Comparison of ENCODE assay signal across 21 cellular contexts in genomic region chr3:45023675-45024074, GRCh38. TPM values are rescaled to one million over a fixed set of nuclear protein-coding genes. Genes with fewer than 3 reads are reported as not detected.
DNase-seq lines count a peak whose midpoint lies in the region; ATAC-seq, FAIRE-seq and TF ChIP-seq lines count a peak whose summit lies in the region.
"Had no signal": no experiment of that assay in that cellular context is flagged by ENCODE, and none has a peak within 500 bp of the region (broad histone marks: within the 10 kb centered on the region; RNA-seq: fewer than 3 reads in every experiment).

No MANE protein-coding gene starts in this region.

- no peak overlapping the region for H3K18ac ChIP-seq in mesendoderm (ENCODE audit: low read length)

- no peak for TF ChIP-seq POLR2A in K562 (conservative IDR thresholded peaks at IDR 0.05)

- peaks cover 81% of the 10 kb centered on the region for H3K4me1 ChIP-seq in left ventricle myocardium inferior
- H3K4me1 ChIP-seq in K562 (replicated peaks in 1 of 2; ENCODE audit: control insufficient read depth in 2 of 2, insufficient read depth in 2 of 2, low read length in 2 of 2) = peaks cover 4 to 9% of the 10 kb centered on the region in 2 experiments; a peak in 3 of 5 replicates
- H3K4me1 ChIP-seq in mesendoderm (ENCODE audit: control insufficient read depth, low read depth, low read length) = peaks cover 13% of the 10 kb centered on the region

- no peak overlapping the region for H2BK5ac ChIP-seq in mesendoderm (ENCODE audit: low read length)

- H3K4me2 ChIP-seq in K562 (ENCODE audit: insufficient read depth, low read length) (no peak overlapping the region), mesendoderm (ENCODE audit: low read length) (no peak overlapping the region)
- H3K4me2 ChIP-seq: BLaER1 had no signal

- POLR2A ChIA-PET in K562 (lab: Yijun Ruan, JAX) = no interaction called here

- H4K8ac ChIP-seq in mesendoderm (ENCODE audit: low read depth, low read length) = no peak overlapping the region

- H2AFZ ChIP-seq in K562 (ENCODE audit: low read depth, low read length) = no peak overlapping the region

- H3K9ac ChIP-seq in K562 (ENCODE audit: insufficient read depth in 1 of 2, low read depth in 2 of 2, low read length in 2 of 2) = no peak overlapping the region
- H3K9ac ChIP-seq in mesendoderm (ENCODE audit: low read length) = no peak overlapping the region
- H3K9ac ChIP-seq: BLaER1 had no signal

- no peak overlapping the region for H2BK120ac ChIP-seq in mesendoderm (ENCODE audit: low read depth, low read length)

- no peak overlapping the region for H4K5ac ChIP-seq in mesendoderm (ENCODE audit: low read length)

- no peak overlapping the region for H2AK5ac ChIP-seq in mesendoderm (ENCODE audit: low read length)

- H3K9me1 ChIP-seq in K562 (ENCODE audit: control insufficient read depth, insufficient read depth, low read length) = no peaks in the 10 kb centered on the region

- no peak for TF ChIP-seq RAD21 in K562 (CRISPR knock-in tag; conservative IDR thresholded peaks at IDR 0.05 in 1 of 2, IDR thresholded peaks at IDR 0.05 in 1 of 2)

- TF ChIP-seq EP300 in K562 (IDR thresholded peaks at IDR 0.05; ENCODE audit: low read length) = no peak

- DNase-seq in left ventricle myocardium inferior (no peak), Right ventricle myocardium inferior (ENCODE audit: missing footprints) (no peak), K562 (ENCODE audit: extremely low read depth in 1 of 4, low spot score in 3 of 4) (peak in 1 of 4 experiments; percentile 44), mesendoderm (peak; percentile 95), NCI-H526 (lab: John Stamatoyannopoulos, UW) (no peak)
- DNase-seq in activated CD4-positive, alpha-beta T cell treated with anti-CD3 and anti-CD28 coated beads for 1 hour = no peak
- DNase-seq: 8988T; CD8-positive, alpha-beta T cell; COR-L47; DMS 273 treated with DMSO at 0.1 percent for 48 hours; DMS53; DND-41; EL; H9 had no signal

- ATAC-seq in Right ventricle myocardium inferior (no peak), K562 (no peak), GM21367 (IDR thresholded peaks at IDR 0.05; ENCODE audit: unreplicated experiment) (no peak)
- ATAC-seq: CD8-positive, alpha-beta T cell; GM12878 had no signal

- H3K9me3 ChIP-seq in left ventricle myocardium inferior (replicated peaks) (no peaks in the 10 kb centered on the region), K562 (replicated peaks; ENCODE audit: control insufficient read depth, insufficient read depth, low read depth, low read length) (no peaks in the 10 kb centered on the region)
- H3K9me3 ChIP-seq: BLaER1 had no signal

- intact Hi-C loops in left ventricle myocardium inferior (cut with micrococcal nuclease) = no loop called here
- intact Hi-C loops in Right ventricle myocardium inferior (cut with DNase I) = no loop called here
- intact Hi-C loops in K562 (cut with micrococcal nuclease) = loop anchor here (5.0 kb wide), 1 partner anchor 106 kb away; no protein-coding TSS in a partner anchor

- H3K27me3 ChIP-seq in left ventricle myocardium inferior (ENCODE audit: low read depth) (no peaks in the 10 kb centered on the region), K562 (ENCODE audit: control insufficient read depth in 2 of 2, insufficient read depth in 2 of 2, low read length in 2 of 2) (peaks cover 0 to 5% of the 10 kb centered on the region in 2 experiments; a peak in 2 of 5 replicates), mesendoderm (ENCODE audit: insufficient read depth, low read length, poor library complexity) (no peaks in the 10 kb centered on the region)
- H3K27me3 ChIP-seq: BLaER1 had no signal

- peak overlapping the region; percentile 93 for H3K27ac ChIP-seq in left ventricle myocardium inferior (replicated peaks)
- no peak overlapping the region for H3K27ac ChIP-seq in K562 (ENCODE audit: extremely low read depth, low read depth, low read length)
- H3K27ac ChIP-seq in mesendoderm (ENCODE audit: low read depth, low read length) = no peak overlapping the region
- H3K27ac ChIP-seq: BLaER1, HL-60 had no signal

- no peak overlapping the region for H3K4ac ChIP-seq in mesendoderm (ENCODE audit: low read depth, low read length)

- H3K4me3 ChIP-seq in left ventricle myocardium inferior = no peak overlapping the region
- no peak overlapping the region for H3K4me3 ChIP-seq in K562
- no peak overlapping the region for H3K4me3 ChIP-seq in mesendoderm (ENCODE audit: low read length)
- H3K4me3 ChIP-seq: BLaER1, GM12878 had no signal

- H4K20me1 ChIP-seq in K562 (replicated peaks; ENCODE audit: control insufficient read depth, insufficient read depth, low read length) = 0 out of 2 replicates have a peak, but pooled peaks cover 5% of the 10 kb centered on the region
- H4K20me1 ChIP-seq: BLaER1 had no signal

- no peaks in the 10 kb centered on the region for H3K36me3 ChIP-seq in left ventricle myocardium inferior
- H3K36me3 ChIP-seq in K562 (ENCODE audit: control insufficient read depth, insufficient read depth, low read length) = no peaks in the 10 kb centered on the region
- H3K36me3 ChIP-seq in mesendoderm (ENCODE audit: control insufficient read depth, insufficient read depth, low read length) = no peaks in the 10 kb centered on the region

- 21% methylated on average over 3 of the region's 3 CpGs for WGBS in K562 (ENCODE audit: insufficient coverage, low coverage, missing lambda C conversion rate)
- WGBS in mesendoderm (ENCODE audit: extremely low coverage, insufficient coverage, low lambda C conversion rate) = no CpG with 5 or more reads among the region's 3 CpGs

- TF ChIP-seq CTCF in left ventricle myocardium inferior (IDR thresholded peaks at IDR 0.05; ENCODE audit: borderline replicate concordance) (no peak), K562 (IDR thresholded peaks at IDR 0.05 in 2 of 3, conservative IDR thresholded peaks at IDR 0.05 in 1 of 3; ENCODE audit: insufficient read depth in 2 of 3, low read depth in 1 of 3, low read length in 3 of 3) (no peak)

- in situ Hi-C loops in K562 (cut with MboI) = no loop called here

- no peak for FAIRE-seq in K562 (lab: Jason Lieb, UNC)
- FAIRE-seq: GM12878, H1 had no signal

- no peak overlapping the region for H2BK15ac ChIP-seq in mesendoderm (replicated peaks; ENCODE audit: low read depth)

- H3K79me1 ChIP-seq in mesendoderm (ENCODE audit: low read length) = no peaks in the 10 kb centered on the region

- H3K56ac ChIP-seq in mesendoderm (ENCODE audit: low read length) = no peak overlapping the region

- CTCF ChIA-PET in K562 (lab: Yijun Ruan, JAX; ENCODE audit: low intra/inter-chr PET ratio) = no interaction called here

- H3K23ac ChIP-seq in mesendoderm (ENCODE audit: low read length) = no peak overlapping the region

- H3K79me2 ChIP-seq in K562 (ENCODE audit: control insufficient read depth, insufficient read depth, low read length) = no peaks in the 10 kb centered on the region
- H3K79me2 ChIP-seq in mesendoderm (ENCODE audit: control insufficient read depth, insufficient read depth, low read length) = no peaks in the 10 kb centered on the region

- BruUV-seq in K562 (replicated peaks; lab: Mats Ljungman, UMichigan) = no TSS peak

RNA-seq across cellular contexts. Expression of gene CLEC3B, which starts 2.4 kb away (rescaled TPM):
- total RNA-seq in left ventricle myocardium inferior = 80.8 TPM
- 70.8 TPM for total RNA-seq in Right ventricle myocardium inferior
- not detected in 2 replicates for total RNA-seq in K562 (2011; cell fraction: chromatin; rRNA removed; ENCODE audit: low replicate concordance)
- total RNA-seq in K562 (2011; cell fraction: nucleolus; rRNA removed) = 0.33 TPM in 1 of 2 replicates, not detected in the other
- total RNA-seq in K562 (2011; cell fraction: nucleoplasm; rRNA removed) = not detected in 2 replicates
- total RNA-seq in K562 (2014; rRNA removed) = 0.33 TPM in 1 of 2 replicates, not detected in the other
- not detected in 2 replicates for total RNA-seq in K562 (2014; rRNA removed; fragmentation: Illumina TruSeq; extraction: Trizol)
- total RNA-seq in K562 (2015; rRNA removed; fragmentation: Illumina TruSeq; extraction: Trizol) = not detected in 2 replicates
- total RNA-seq in K562 (2021) = not detected in 2 replicates
- polyA plus RNA-seq in K562 (2011; rRNA removed) = 0.19 TPM in 1 of 2 replicates, not detected in the other
- polyA plus RNA-seq in K562 (2011; cell fraction: cytosol; rRNA removed) = 0.27 TPM in 1 of 2 replicates, not detected in the other
- polyA plus RNA-seq in K562 (2011; cell fraction: nucleus; rRNA removed) = 0.41 and 0.52 TPM in 2 replicates
- polyA plus RNA-seq in K562 (2012) = 0.19 TPM in 1 of 2 replicates, not detected in the other
- not detected in 2 replicates for polyA plus RNA-seq in K562 (2014; fragmentation: Illumina TruSeq; extraction: Trizol)
- not detected for polyA plus RNA-seq in K562 (2014; fragmentation: Nextera tagmentation; extraction: Ambion mirVana)
- polyA plus RNA-seq in K562 (2014; rRNA removed) = not detected in 2 replicates
- polyA minus RNA-seq in K562 (2011; rRNA and poly(A)+ RNA removed) = not detected in 2 replicates
- polyA minus RNA-seq in K562 (2011; cell fraction: cytosol; rRNA and poly(A)+ RNA removed) = not detected in 2 replicates
- 0.54 TPM in 1 of 2 replicates, not detected in the other for polyA minus RNA-seq in K562 (2011; cell fraction: nucleus; rRNA and poly(A)+ RNA removed)
- polyA plus RNA-seq in mesendoderm (2013, experiment 1 of 2) = 0.14 TPM
- 0.08 TPM for polyA plus RNA-seq in mesendoderm (2013, experiment 2 of 2)
- total RNA-seq: G401, H1, H9, HT1080 had no signal
- polyA plus RNA-seq: GM12878 had no signal

RNA-seq across cellular contexts. Expression of gene EXOSC7, which starts 47.6 kb away (rescaled TPM):
- total RNA-seq in left ventricle myocardium inferior = 27.2 TPM
- 23.1 TPM for total RNA-seq in Right ventricle myocardium inferior
- 124 and 137 TPM in 2 replicates for total RNA-seq in K562 (2011; cell fraction: chromatin; rRNA removed; ENCODE audit: low replicate concordance)
- total RNA-seq in K562 (2011; cell fraction: nucleolus; rRNA removed) = 87.0 and 90.4 TPM in 2 replicates
- total RNA-seq in K562 (2011; cell fraction: nucleoplasm; rRNA removed) = 129 and 185 TPM in 2 replicates
- total RNA-seq in K562 (2014; rRNA removed) = 112 and 119 TPM in 2 replicates
- 119 TPM in 2 replicates for total RNA-seq in K562 (2014; rRNA removed; fragmentation: Illumina TruSeq; extraction: Trizol)
- total RNA-seq in K562 (2015; rRNA removed; fragmentation: Illumina TruSeq; extraction: Trizol) = 105 and 107 TPM in 2 replicates
- total RNA-seq in K562 (2021) = 87.4 and 98.3 TPM in 2 replicates
- 132 and 154 TPM in 2 replicates for polyA plus RNA-seq in K562 (2011; rRNA removed)
- polyA plus RNA-seq in K562 (2011; cell fraction: cytosol; rRNA removed) = 67.9 and 117 TPM in 2 replicates
- polyA plus RNA-seq in K562 (2011; cell fraction: nucleus; rRNA removed) = 104 and 118 TPM in 2 replicates
- 61.4 and 143 TPM in 2 replicates for polyA plus RNA-seq in K562 (2012)
- polyA plus RNA-seq in K562 (2014; fragmentation: Illumina TruSeq; extraction: Trizol) = 88.5 and 99.2 TPM in 2 replicates
- polyA plus RNA-seq in K562 (2014; fragmentation: Nextera tagmentation; extraction: Ambion mirVana) = 100 to 1,000 TPM; 236 to 237 TPM
- polyA plus RNA-seq in K562 (2014; rRNA removed) = 110 and 134 TPM in 2 replicates
- polyA minus RNA-seq in K562 (2011; rRNA and poly(A)+ RNA removed) = 130 and 154 TPM in 2 replicates
- 25.9 and 38.0 TPM in 2 replicates for polyA minus RNA-seq in K562 (2011; cell fraction: cytosol; rRNA and poly(A)+ RNA removed)
- polyA minus RNA-seq in K562 (2011; cell fraction: nucleus; rRNA and poly(A)+ RNA removed) = 37.3 and 60.9 TPM in 2 replicates
- 59.3 TPM for polyA plus RNA-seq in mesendoderm (2013, experiment 1 of 2)
- polyA plus RNA-seq in mesendoderm (2013, experiment 2 of 2) = 59.2 TPM

RNA-seq across cellular contexts. Expression of gene ZDHHC3, which starts 47.7 kb away (rescaled TPM):
- 40.2 TPM for total RNA-seq in left ventricle myocardium inferior
- 35.8 TPM for total RNA-seq in Right ventricle myocardium inferior
- total RNA-seq in K562 (2011; cell fraction: chromatin; rRNA removed; ENCODE audit: low replicate concordance) = 109 and 142 TPM in 2 replicates
- total RNA-seq in K562 (2011; cell fraction: nucleolus; rRNA removed) = 125 and 127 TPM in 2 replicates
- 125 and 135 TPM in 2 replicates for total RNA-seq in K562 (2011; cell fraction: nucleoplasm; rRNA removed)
- total RNA-seq in K562 (2014; rRNA removed) = 77.1 and 78.6 TPM in 2 replicates
- 60.2 and 61.9 TPM in 2 replicates for total RNA-seq in K562 (2014; rRNA removed; fragmentation: Illumina TruSeq; extraction: Trizol)
- total RNA-seq in K562 (2015; rRNA removed; fragmentation: Illumina TruSeq; extraction: Trizol) = 62.0 and 67.2 TPM in 2 replicates
- 78.4 and 81.8 TPM in 2 replicates for total RNA-seq in K562 (2021)
- polyA plus RNA-seq in K562 (2011; rRNA removed) = 120 and 137 TPM in 2 replicates
- polyA plus RNA-seq in K562 (2011; cell fraction: cytosol; rRNA removed) = 128 and 154 TPM in 2 replicates
- 109 and 127 TPM in 2 replicates for polyA plus RNA-seq in K562 (2011; cell fraction: nucleus; rRNA removed)
- 64.4 and 69.1 TPM in 2 replicates for polyA plus RNA-seq in K562 (2012)
- polyA plus RNA-seq in K562 (2014; fragmentation: Illumina TruSeq; extraction: Trizol) = 98.3 and 100 TPM in 2 replicates
- polyA plus RNA-seq in K562 (2014; fragmentation: Nextera tagmentation; extraction: Ambion mirVana) = 10 to 100 TPM; 10.3 to 11.5 TPM
- 50.4 and 57.0 TPM in 2 replicates for polyA plus RNA-seq in K562 (2014; rRNA removed)
- polyA minus RNA-seq in K562 (2011; rRNA and poly(A)+ RNA removed) = 182 and 274 TPM in 2 replicates
- polyA minus RNA-seq in K562 (2011; cell fraction: cytosol; rRNA and poly(A)+ RNA removed) = 53.8 and 89.1 TPM in 2 replicates
- 47.1 and 72.9 TPM in 2 replicates for polyA minus RNA-seq in K562 (2011; cell fraction: nucleus; rRNA and poly(A)+ RNA removed)
- polyA plus RNA-seq in mesendoderm (2013, experiment 1 of 2) = 41.9 TPM
- 43.4 TPM for polyA plus RNA-seq in mesendoderm (2013, experiment 2 of 2)

Comparison
In these comparisons a context has a peak if more than half of its experiments do, and no peak if none do; other contexts are left out.
1. RNA of gene CLEC3B, which starts 2.4 kb away (total RNA-seq): 80.8 TPM in left ventricle myocardium inferior (single experiment) and 70.8 TPM in Right ventricle myocardium inferior (single experiment); 0.33 TPM in K562; every median in the first group is over 10 times any median in the second.